Comparison of ENCODE assay signal across 9 cellular contexts in genomic region chr2:2691419-2691818, GRCh38.
"Had no signal": no experiment of that assay in that cellular context is flagged by ENCODE, and none has a peak within 500 bp of the region (broad histone marks: within the 10 kb centered on the region; RNA-seq: fewer than 3 reads in every experiment).

No MANE protein-coding gene starts in this region.

- H3K27ac Mint-ChIP-seq: HFFc6 had no signal

- ATAC-seq: HCT116, K562 had no signal

- H3K27ac ChIP-seq: GM23248 had no signal

- H3K4me3 Mint-ChIP-seq: HFFc6 had no signal

- FAIRE-seq: HTR-8/SVneo, K562 had no signal

- DNase-seq: GM23248, GOT3, H7, HFFc6, IMR-90 had no signal

- H3K9me3 ChIP-seq: HAP-1 had no signal
